Comparison of ENCODE assay signal across 15 cellular contexts in genomic region chr13:98598043-98598442, GRCh38. TPM values are rescaled to one million over a fixed set of nuclear protein-coding genes. Genes with fewer than 3 reads are reported as not detected.
A peak's percentile ranks its signal among the peaks of the same experiment; 100 is the strongest.
DNase-seq lines count a peak whose midpoint lies in the region; ATAC-seq and TF ChIP-seq lines count a peak whose summit lies in the region.
"Had no signal": no experiment of that assay in that cellular context is flagged by ENCODE, and none has a peak within 500 bp of the region (broad histone marks: within the 10 kb centered on the region; RNA-seq: fewer than 3 reads in every experiment).

No MANE protein-coding gene starts in this region.

- POLR2A ChIA-PET in activated CD8-positive, alpha-beta T cell treated with anti-CD3 and anti-CD28 coated beads for 36 hours (lab: Charles Lee) = interaction anchor here (0.7 kb wide), 1 partner anchor 51 kb away, joined by 3 read pairs; no protein-coding TSS in a partner anchor
- POLR2A ChIA-PET in activated CD8-positive, alpha-beta T cell treated with anti-CD3 and anti-CD28 coated beads, Interleukin-2, amount 10 ng/mL, durations not matched to agents 7 days and 5 days (lab: Charles Lee) = no interaction called here

- H3K4me2 ChIP-seq in neural progenitor cell = no peak overlapping the region
- H3K4me2 ChIP-seq: KMS-11 had no signal

- H3K4me3 ChIP-seq in NB4 (ENCODE audit: low read depth, low read length) (no peak overlapping the region), neural progenitor cell (no peak overlapping the region)
- H3K4me3 ChIP-seq: esophagus muscularis mucosa, mucosa of descending colon had no signal

- H3K27ac Mint-ChIP-seq in activated CD8-positive, alpha-beta T cell treated with anti-CD3 and anti-CD28 coated beads for 36 hours = peak overlapping the region; percentile 0
- no peak overlapping the region for H3K27ac Mint-ChIP-seq in activated CD8-positive, alpha-beta T cell treated with anti-CD3 and anti-CD28 coated beads, Interleukin-2, amount 10 ng/mL, durations not matched to agents 7 days and 5 days
- H3K27ac Mint-ChIP-seq in neural progenitor cell = no peak overlapping the region

- H3K9me3 ChIP-seq in neural progenitor cell (ENCODE audit: low read depth) = no peaks in the 10 kb centered on the region
- H3K9me3 ChIP-seq: esophagus muscularis mucosa, mucosa of descending colon had no signal

- H3F3A ChIP-seq in neural progenitor cell (ENCODE audit: low read depth) = no peaks in the 10 kb centered on the region

- intact Hi-C loops in activated CD8-positive, alpha-beta T cell treated with anti-CD3 and anti-CD28 coated beads for 36 hours (cut with micrococcal nuclease) = no loop called here

- H3K27me3 Mint-ChIP-seq in activated CD8-positive, alpha-beta T cell treated with anti-CD3 and anti-CD28 coated beads for 36 hours = no peaks in the 10 kb centered on the region
- peaks cover 10% of the 10 kb centered on the region for H3K27me3 Mint-ChIP-seq in activated CD8-positive, alpha-beta T cell treated with anti-CD3 and anti-CD28 coated beads, Interleukin-2, amount 10 ng/mL, durations not matched to agents 7 days and 5 days (ENCODE audit: low read depth)
- peaks cover 8% of the 10 kb centered on the region for H3K27me3 Mint-ChIP-seq in neural progenitor cell (ENCODE audit: insufficient read depth, low read depth)

- no peaks in the 10 kb centered on the region for H3K79me2 ChIP-seq in neural progenitor cell (ENCODE audit: low read depth)

- no peak overlapping the region for H3K27ac ChIP-seq in neural progenitor cell
- H3K27ac ChIP-seq: esophagus muscularis mucosa, KMS-11 had no signal

- no peak overlapping the region for H2AFZ ChIP-seq in neural progenitor cell (replicated peaks)

- peaks cover 2% of the 10 kb centered on the region for H3K9me3 Mint-ChIP-seq in activated CD8-positive, alpha-beta T cell treated with anti-CD3 and anti-CD28 coated beads for 36 hours
- H3K9me3 Mint-ChIP-seq in activated CD8-positive, alpha-beta T cell treated with anti-CD3 and anti-CD28 coated beads, Interleukin-2, amount 10 ng/mL, durations not matched to agents 7 days and 5 days (ENCODE audit: insufficient read depth) = no peaks in the 10 kb centered on the region
- no peaks in the 10 kb centered on the region for H3K9me3 Mint-ChIP-seq in neural progenitor cell

- H4K20me1 ChIP-seq in neural progenitor cell (ENCODE audit: low read depth) = no peaks in the 10 kb centered on the region

- DNase-seq in activated CD8-positive, alpha-beta T cell treated with anti-CD3 and anti-CD28 coated beads for 36 hours = no peak
- no peak for DNase-seq in activated CD8-positive, alpha-beta T cell treated with anti-CD3 and anti-CD28 coated beads, Interleukin-2, amount 10 ng/mL, durations not matched to agents 7 days and 5 days
- DNase-seq in NB4 (ENCODE audit: low read depth) (peak; percentile 12), dermis blood vessel endothelial cell (peak; percentile 45), neural progenitor cell (ENCODE audit: low spot score) (peak; percentile 38), T-helper 1 cell (no peak)
- DNase-seq: activated CD4-positive, alpha-beta T cell treated with anti-CD3 and anti-CD28 coated beads, Interleukin-2, amount 50 U/mL, for 1 hour; DMS79 treated with DMSO at 0.1 percent for 48 hours; mucosa of descending colon; NCI-H2171 treated with DMSO at 0.1 percent for 48 hours; OCI-M1 had no signal

- H3K36me3 ChIP-seq in neural progenitor cell = no peaks in the 10 kb centered on the region
- H3K36me3 ChIP-seq: esophagus muscularis mucosa had no signal

- H3K4me3 Mint-ChIP-seq in activated CD8-positive, alpha-beta T cell treated with anti-CD3 and anti-CD28 coated beads for 36 hours = no peak overlapping the region
- no peak overlapping the region for H3K4me3 Mint-ChIP-seq in activated CD8-positive, alpha-beta T cell treated with anti-CD3 and anti-CD28 coated beads, Interleukin-2, amount 10 ng/mL, durations not matched to agents 7 days and 5 days
- H3K4me3 Mint-ChIP-seq in neural progenitor cell = peak overlapping the region; percentile 4

- no peak for TF ChIP-seq CTCF in activated CD8-positive, alpha-beta T cell treated with anti-CD3 and anti-CD28 coated beads for 36 hours (IDR thresholded peaks at IDR 0.05)
- TF ChIP-seq CTCF in NB4 (IDR thresholded peaks at IDR 0.05; ENCODE audit: low read depth, low read length) (peak; percentile 16), neural progenitor cell (IDR thresholded peaks at IDR 0.05) (peak; percentile 38)

- H3K27me3 ChIP-seq in neural progenitor cell = no peaks in the 10 kb centered on the region
- H3K27me3 ChIP-seq: esophagus muscularis mucosa had no signal

- H3K36me3 Mint-ChIP-seq in activated CD8-positive, alpha-beta T cell treated with anti-CD3 and anti-CD28 coated beads for 36 hours (ENCODE audit: low read depth) = no peaks in the 10 kb centered on the region
- no peaks in the 10 kb centered on the region for H3K36me3 Mint-ChIP-seq in activated CD8-positive, alpha-beta T cell treated with anti-CD3 and anti-CD28 coated beads, Interleukin-2, amount 10 ng/mL, durations not matched to agents 7 days and 5 days (ENCODE audit: low read depth)
- H3K36me3 Mint-ChIP-seq in neural progenitor cell = no peaks in the 10 kb centered on the region

- peaks cover 9% of the 10 kb centered on the region for H3K4me1 ChIP-seq in neural progenitor cell

- CTCF ChIA-PET in activated CD8-positive, alpha-beta T cell treated with anti-CD3 and anti-CD28 coated beads for 36 hours (lab: Charles Lee) = interaction anchor here (0.7 to 1.7 kb wide), 4 partner anchors 35 to 153 kb away, joined by 3 to 6 read pairs (median 3); no protein-coding TSS in a partner anchor
- CTCF ChIA-PET in activated CD8-positive, alpha-beta T cell treated with anti-CD3 and anti-CD28 coated beads, Interleukin-2, amount 10 ng/mL, durations not matched to agents 7 days and 5 days (lab: Charles Lee) = interaction anchor here (1.1 kb wide), 1 partner anchor 153 kb away, joined by 4 read pairs; no protein-coding TSS in a partner anchor

- TF ChIP-seq POLR2A in NB4 (IDR thresholded peaks at IDR 0.05; ENCODE audit: extremely low read depth, insufficient read length) = no peak

- no peak overlapping the region for H3K9ac ChIP-seq in neural progenitor cell
- H3K9ac ChIP-seq: KMS-11 had no signal

- H3K4me1 Mint-ChIP-seq in activated CD8-positive, alpha-beta T cell treated with anti-CD3 and anti-CD28 coated beads for 36 hours (ENCODE audit: low read depth) = peaks cover 15% of the 10 kb centered on the region
- H3K4me1 Mint-ChIP-seq in activated CD8-positive, alpha-beta T cell treated with anti-CD3 and anti-CD28 coated beads, Interleukin-2, amount 10 ng/mL, durations not matched to agents 7 days and 5 days (ENCODE audit: low read depth) = peaks cover 9% of the 10 kb centered on the region
- peaks cover 2% of the 10 kb centered on the region for H3K4me1 Mint-ChIP-seq in neural progenitor cell

- ATAC-seq in activated CD8-positive, alpha-beta T cell treated with anti-CD3 and anti-CD28 coated beads for 36 hours = no peak
- ATAC-seq in activated CD8-positive, alpha-beta T cell treated with anti-CD3 and anti-CD28 coated beads, Interleukin-2, amount 10 ng/mL, durations not matched to agents 7 days and 5 days = no peak
- no peak for ATAC-seq in HG03565 (IDR thresholded peaks at IDR 0.05; ENCODE audit: unreplicated experiment)
- ATAC-seq in GM18907 (IDR thresholded peaks at IDR 0.05; ENCODE audit: unreplicated experiment) = no peak
- ATAC-seq: mucosa of descending colon had no signal

RNA-seq across cellular contexts. Expression of gene STK24, which starts 21.1 kb away (rescaled TPM):
- 100 to 1,000 TPM; 118 TPM for total RNA-seq in activated CD8-positive, alpha-beta T cell treated with anti-CD3 and anti-CD28 coated beads for 36 hours
- 100 to 1,000 TPM; 140 to 151 TPM for total RNA-seq in activated CD8-positive, alpha-beta T cell treated with anti-CD3 and anti-CD28 coated beads, Interleukin-2, amount 10 ng/mL, durations not matched to agents 7 days and 5 days
- total RNA-seq in dermis blood vessel endothelial cell (40.8 and 69.6 TPM in 2 replicates), neural progenitor cell (ENCODE audit: low replicate concordance) (144 and 330 TPM in 2 replicates)

Comparison
In these comparisons a context has a peak if more than half of its experiments do, and no peak if none do; other contexts are left out.
1. DNase-seq: peak in NB4 (single experiment), dermis blood vessel endothelial cell (single experiment) and neural progenitor cell (single experiment); none in activated CD8-positive, alpha-beta T cell treated with anti-CD3 and anti-CD28 coated beads for 36 hours (single experiment), activated CD8-positive, alpha-beta T cell treated with anti-CD3 and anti-CD28 coated beads, Interleukin-2, amount 10 ng/mL, durations not matched to agents 7 days and 5 days (single experiment) and T-helper 1 cell (0 of 5).